In the genomic region with DNA sequence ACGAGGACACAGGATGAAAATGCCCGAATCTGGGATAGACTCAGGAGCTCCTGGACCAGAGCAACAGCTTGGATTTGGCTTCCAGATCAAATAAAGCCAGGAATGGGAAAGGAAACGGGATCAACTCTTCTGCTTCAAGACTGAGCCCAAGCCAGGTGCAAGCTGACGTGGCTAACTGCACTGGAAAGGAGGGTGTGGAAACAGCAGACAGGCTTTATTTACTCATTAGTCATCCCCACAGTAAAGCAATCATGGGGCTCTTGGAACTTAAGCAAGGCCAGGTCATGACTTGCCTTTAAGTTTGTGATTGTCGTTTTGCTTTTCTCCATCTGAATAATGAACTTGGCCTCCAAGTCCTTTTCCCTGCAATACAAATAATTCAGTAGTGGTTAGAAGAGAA, we compare ENCODE assay signal across 1 cellular context.
TF ChIP-seq lines count a peak whose summit lies in the region.

No MANE protein-coding gene starts in this region.

TF ChIP-seq in HepG2, 621 proteins besides CTCF, POLR2A, EP300 and RAD21 (continued from another document and continues in another):
- TF ChIP-seq, protein P1, sequence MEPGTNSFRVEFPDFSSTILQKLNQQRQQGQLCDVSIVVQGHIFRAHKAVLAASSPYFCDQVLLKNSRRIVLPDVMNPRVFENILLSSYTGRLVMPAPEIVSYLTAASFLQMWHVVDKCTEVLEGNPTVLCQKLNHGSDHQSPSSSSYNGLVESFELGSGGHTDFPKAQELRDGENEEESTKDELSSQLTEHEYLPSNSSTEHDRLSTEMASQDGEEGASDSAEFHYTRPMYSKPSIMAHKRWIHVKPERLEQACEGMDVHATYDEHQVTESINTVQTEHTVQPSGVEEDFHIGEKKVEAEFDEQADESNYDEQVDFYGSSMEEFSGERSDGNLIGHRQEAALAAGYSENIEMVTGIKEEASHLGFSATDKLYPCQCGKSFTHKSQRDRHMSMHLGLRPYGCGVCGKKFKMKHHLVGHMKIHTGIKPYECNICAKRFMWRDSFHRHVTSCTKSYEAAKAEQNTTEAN (CRISPR knock-in tag; conservative IDR thresholded peaks at IDR 0.05) = no peak
- TF ChIP-seq ZBTB42 (CRISPR knock-in tag; IDR thresholded peaks at IDR 0.05) (no peak), ZNF260 (CRISPR knock-in tag; IDR thresholded peaks at IDR 0.05; ENCODE audit: borderline replicate concordance, low read depth) (no peak), DMAP1 (CRISPR knock-in tag; IDR thresholded peaks at IDR 0.05) (0 out of 2 replicates have a peak, but pooled peaks have one; percentile 45), CCAR2 (optimal IDR thresholded peaks at IDR 0.05; ENCODE audit: low read depth, low read length) (no peak), ZZZ3 (CRISPR knock-in tag; IDR thresholded peaks at IDR 0.05; ENCODE audit: borderline replicate concordance) (no peak), ZNF121 (CRISPR knock-in tag; IDR thresholded peaks at IDR 0.05) (no peak), SPEN (CRISPR knock-in tag; IDR thresholded peaks at IDR 0.05; ENCODE audit: low read depth) (no peak), SETDB1 (CRISPR knock-in tag; IDR thresholded peaks at IDR 0.05; ENCODE audit: borderline replicate concordance) (no peak), ZNF10 (CRISPR knock-in tag; IDR thresholded peaks at IDR 0.05; ENCODE audit: borderline replicate concordance, low read depth) (no peak), ZNF138 (CRISPR knock-in tag; IDR thresholded peaks at IDR 0.05; ENCODE audit: low read depth) (no peak), FOXK1 (CRISPR knock-in tag; IDR thresholded peaks at IDR 0.05; ENCODE audit: borderline replicate concordance, low read depth) (peak; percentile 73; the same call in 1 of the 2 replicates), RFXANK (CRISPR knock-in tag; IDR thresholded peaks at IDR 0.05) (no peak), CHCHD3 (CRISPR knock-in tag; IDR thresholded peaks at IDR 0.05) (no peak), ETV5 (CRISPR knock-in tag; IDR thresholded peaks at IDR 0.05; ENCODE audit: borderline replicate concordance) (peak; percentile 38; the same call in 1 of the 2 replicates), TBP (CRISPR knock-in tag; IDR thresholded peaks at IDR 0.05) (no peak), ZNF329 (CRISPR knock-in tag; IDR thresholded peaks at IDR 0.05; ENCODE audit: low read depth) (no peak), XBP1 (CRISPR knock-in tag; IDR thresholded peaks at IDR 0.05) (peak; percentile 96), ZNF616 (CRISPR knock-in tag; IDR thresholded peaks at IDR 0.05; ENCODE audit: low read depth) (no peak), AGO1 (IDR thresholded peaks at IDR 0.05; ENCODE audit: low read depth, low read length, poor library complexity, severe bottlenecking) (no peak), ZFP36L2 (CRISPR knock-in tag; IDR thresholded peaks at IDR 0.05) (no peak), BORCS8-MEF2B (CRISPR knock-in tag; IDR thresholded peaks at IDR 0.05) (no peak), MED1 (CRISPR knock-in tag; IDR thresholded peaks at IDR 0.05) (0 out of 2 replicates have a peak, but pooled peaks have one; percentile 36), MTA1 (CRISPR knock-in tag; IDR thresholded peaks at IDR 0.05; ENCODE audit: borderline replicate concordance) (no peak), ATF1 (CRISPR knock-in tag; IDR thresholded peaks at IDR 0.05) (peak; percentile 30; the same call in 1 of the 2 replicates), HIVEP1 (CRISPR knock-in tag; IDR thresholded peaks at IDR 0.05) (no peak), MYC (CRISPR knock-in tag; IDR thresholded peaks at IDR 0.05; ENCODE audit: borderline replicate concordance) (no peak), ZNF180 (CRISPR knock-in tag; IDR thresholded peaks at IDR 0.05; ENCODE audit: borderline replicate concordance, low read depth) (no peak), POLR2AphosphoS5 (IDR thresholded peaks at IDR 0.05; ENCODE audit: low read depth, low read length) (no peak)
- TF ChIP-seq, protein P2, sequence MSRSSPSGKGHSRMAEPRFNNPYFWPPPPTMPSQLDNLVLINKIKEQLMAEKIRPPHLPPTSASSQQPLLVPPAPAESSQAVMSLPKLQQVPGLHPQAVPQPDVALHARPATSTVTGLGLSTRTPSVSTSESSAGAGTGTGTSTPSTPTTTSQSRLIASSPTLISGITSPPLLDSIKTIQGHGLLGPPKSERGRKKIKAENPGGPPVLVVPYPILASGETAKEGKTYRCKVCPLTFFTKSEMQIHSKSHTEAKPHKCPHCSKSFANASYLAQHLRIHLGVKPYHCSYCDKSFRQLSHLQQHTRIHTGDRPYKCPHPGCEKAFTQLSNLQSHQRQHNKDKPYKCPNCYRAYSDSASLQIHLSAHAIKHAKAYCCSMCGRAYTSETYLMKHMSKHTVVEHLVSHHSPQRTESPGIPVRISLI (CRISPR knock-in tag; IDR thresholded peaks at IDR 0.05; ENCODE audit: borderline replicate concordance) = no peak
- TF ChIP-seq, protein P3, sequence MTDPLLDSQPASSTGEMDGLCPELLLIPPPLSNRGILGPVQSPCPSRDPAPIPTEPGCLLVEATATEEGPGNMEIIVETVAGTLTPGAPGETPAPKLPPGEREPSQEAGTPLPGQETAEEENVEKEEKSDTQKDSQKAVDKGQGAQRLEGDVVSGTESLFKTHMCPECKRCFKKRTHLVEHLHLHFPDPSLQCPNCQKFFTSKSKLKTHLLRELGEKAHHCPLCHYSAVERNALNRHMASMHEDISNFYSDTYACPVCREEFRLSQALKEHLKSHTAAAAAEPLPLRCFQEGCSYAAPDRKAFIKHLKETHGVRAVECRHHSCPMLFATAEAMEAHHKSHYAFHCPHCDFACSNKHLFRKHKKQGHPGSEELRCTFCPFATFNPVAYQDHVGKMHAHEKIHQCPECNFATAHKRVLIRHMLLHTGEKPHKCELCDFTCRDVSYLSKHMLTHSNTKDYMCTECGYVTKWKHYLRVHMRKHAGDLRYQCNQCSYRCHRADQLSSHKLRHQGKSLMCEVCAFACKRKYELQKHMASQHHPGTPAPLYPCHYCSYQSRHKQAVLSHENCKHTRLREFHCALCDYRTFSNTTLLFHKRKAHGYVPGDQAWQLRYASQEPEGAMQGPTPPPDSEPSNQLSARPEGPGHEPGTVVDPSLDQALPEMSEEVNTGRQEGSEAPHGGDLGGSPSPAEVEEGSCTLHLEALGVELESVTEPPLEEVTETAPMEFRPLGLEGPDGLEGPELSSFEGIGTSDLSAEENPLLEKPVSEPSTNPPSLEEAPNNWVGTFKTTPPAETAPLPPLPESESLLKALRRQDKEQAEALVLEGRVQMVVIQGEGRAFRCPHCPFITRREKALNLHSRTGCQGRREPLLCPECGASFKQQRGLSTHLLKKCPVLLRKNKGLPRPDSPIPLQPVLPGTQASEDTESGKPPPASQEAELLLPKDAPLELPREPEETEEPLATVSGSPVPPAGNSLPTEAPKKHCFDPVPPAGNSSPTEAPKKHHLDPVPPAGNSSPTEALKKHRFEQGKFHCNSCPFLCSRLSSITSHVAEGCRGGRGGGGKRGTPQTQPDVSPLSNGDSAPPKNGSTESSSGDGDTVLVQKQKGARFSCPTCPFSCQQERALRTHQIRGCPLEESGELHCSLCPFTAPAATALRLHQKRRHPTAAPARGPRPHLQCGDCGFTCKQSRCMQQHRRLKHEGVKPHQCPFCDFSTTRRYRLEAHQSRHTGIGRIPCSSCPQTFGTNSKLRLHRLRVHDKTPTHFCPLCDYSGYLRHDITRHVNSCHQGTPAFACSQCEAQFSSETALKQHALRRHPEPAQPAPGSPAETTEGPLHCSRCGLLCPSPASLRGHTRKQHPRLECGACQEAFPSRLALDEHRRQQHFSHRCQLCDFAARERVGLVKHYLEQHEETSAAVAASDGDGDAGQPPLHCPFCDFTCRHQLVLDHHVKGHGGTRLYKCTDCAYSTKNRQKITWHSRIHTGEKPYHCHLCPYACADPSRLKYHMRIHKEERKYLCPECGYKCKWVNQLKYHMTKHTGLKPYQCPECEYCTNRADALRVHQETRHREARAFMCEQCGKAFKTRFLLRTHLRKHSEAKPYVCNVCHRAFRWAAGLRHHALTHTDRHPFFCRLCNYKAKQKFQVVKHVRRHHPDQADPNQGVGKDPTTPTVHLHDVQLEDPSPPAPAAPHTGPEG (CRISPR knock-in tag; IDR thresholded peaks at IDR 0.05) = no peak
- TF ChIP-seq, protein P4, sequence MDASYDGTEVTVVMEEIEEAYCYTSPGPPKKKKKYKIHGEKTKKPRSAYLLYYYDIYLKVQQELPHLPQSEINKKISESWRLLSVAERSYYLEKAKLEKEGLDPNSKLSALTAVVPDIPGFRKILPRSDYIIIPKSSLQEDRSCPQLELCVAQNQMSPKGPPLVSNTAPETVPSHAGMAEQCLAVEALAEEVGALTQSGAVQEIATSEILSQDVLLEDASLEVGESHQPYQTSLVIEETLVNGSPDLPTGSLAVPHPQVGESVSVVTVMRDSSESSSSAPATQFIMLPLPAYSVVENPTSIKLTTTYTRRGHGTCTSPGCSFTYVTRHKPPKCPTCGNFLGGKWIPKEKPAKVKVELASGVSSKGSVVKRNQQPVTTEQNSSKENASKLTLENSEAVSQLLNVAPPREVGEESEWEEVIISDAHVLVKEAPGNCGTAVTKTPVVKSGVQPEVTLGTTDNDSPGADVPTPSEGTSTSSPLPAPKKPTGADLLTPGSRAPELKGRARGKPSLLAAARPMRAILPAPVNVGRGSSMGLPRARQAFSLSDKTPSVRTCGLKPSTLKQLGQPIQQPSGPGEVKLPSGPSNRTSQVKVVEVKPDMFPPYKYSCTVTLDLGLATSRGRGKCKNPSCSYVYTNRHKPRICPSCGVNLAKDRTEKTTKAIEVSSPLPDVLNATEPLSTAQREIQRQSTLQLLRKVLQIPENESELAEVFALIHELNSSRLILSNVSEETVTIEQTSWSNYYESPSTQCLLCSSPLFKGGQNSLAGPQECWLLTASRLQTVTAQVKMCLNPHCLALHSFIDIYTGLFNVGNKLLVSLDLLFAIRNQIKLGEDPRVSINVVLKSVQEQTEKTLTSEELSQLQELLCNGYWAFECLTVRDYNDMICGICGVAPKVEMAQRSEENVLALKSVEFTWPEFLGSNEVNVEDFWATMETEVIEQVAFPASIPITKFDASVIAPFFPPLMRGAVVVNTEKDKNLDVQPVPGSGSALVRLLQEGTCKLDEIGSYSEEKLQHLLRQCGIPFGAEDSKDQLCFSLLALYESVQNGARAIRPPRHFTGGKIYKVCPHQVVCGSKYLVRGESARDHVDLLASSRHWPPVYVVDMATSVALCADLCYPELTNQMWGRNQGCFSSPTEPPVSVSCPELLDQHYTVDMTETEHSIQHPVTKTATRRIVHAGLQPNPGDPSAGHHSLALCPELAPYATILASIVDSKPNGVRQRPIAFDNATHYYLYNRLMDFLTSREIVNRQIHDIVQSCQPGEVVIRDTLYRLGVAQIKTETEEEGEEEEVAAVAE (CRISPR knock-in tag; IDR thresholded peaks at IDR 0.05; ENCODE audit: borderline replicate concordance) = peak; percentile 72; the same call in 1 of the 2 replicates
- TF ChIP-seq, protein P5, sequence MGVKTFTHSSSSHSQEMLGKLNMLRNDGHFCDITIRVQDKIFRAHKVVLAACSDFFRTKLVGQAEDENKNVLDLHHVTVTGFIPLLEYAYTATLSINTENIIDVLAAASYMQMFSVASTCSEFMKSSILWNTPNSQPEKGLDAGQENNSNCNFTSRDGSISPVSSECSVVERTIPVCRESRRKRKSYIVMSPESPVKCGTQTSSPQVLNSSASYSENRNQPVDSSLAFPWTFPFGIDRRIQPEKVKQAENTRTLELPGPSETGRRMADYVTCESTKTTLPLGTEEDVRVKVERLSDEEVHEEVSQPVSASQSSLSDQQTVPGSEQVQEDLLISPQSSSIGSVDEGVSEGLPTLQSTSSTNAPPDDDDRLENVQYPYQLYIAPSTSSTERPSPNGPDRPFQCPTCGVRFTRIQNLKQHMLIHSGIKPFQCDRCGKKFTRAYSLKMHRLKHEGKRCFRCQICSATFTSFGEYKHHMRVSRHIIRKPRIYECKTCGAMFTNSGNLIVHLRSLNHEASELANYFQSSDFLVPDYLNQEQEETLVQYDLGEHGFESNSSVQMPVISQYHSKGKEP (CRISPR knock-in tag; IDR thresholded peaks at IDR 0.05) = no peak
- TF ChIP-seq, protein P6, sequence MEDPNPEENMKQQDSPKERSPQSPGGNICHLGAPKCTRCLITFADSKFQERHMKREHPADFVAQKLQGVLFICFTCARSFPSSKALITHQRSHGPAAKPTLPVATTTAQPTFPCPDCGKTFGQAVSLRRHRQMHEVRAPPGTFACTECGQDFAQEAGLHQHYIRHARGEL (CRISPR knock-in tag; IDR thresholded peaks at IDR 0.05) = no peak
- TF ChIP-seq, protein P7, sequence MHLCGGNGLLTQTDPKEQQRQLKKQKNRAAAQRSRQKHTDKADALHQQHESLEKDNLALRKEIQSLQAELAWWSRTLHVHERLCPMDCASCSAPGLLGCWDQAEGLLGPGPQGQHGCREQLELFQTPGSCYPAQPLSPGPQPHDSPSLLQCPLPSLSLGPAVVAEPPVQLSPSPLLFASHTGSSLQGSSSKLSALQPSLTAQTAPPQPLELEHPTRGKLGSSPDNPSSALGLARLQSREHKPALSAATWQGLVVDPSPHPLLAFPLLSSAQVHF (CRISPR knock-in tag; IDR thresholded peaks at IDR 0.05) = no peak
- TF ChIP-seq, protein P8, sequence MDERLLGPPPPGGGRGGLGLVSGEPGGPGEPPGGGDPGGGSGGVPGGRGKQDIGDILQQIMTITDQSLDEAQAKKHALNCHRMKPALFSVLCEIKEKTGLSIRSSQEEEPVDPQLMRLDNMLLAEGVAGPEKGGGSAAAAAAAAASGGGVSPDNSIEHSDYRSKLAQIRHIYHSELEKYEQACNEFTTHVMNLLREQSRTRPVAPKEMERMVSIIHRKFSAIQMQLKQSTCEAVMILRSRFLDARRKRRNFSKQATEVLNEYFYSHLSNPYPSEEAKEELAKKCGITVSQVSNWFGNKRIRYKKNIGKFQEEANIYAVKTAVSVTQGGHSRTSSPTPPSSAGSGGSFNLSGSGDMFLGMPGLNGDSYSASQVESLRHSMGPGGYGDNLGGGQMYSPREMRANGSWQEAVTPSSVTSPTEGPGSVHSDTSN (CRISPR knock-in tag; IDR thresholded peaks at IDR 0.05) = no peak
- TF ChIP-seq, protein P9, sequence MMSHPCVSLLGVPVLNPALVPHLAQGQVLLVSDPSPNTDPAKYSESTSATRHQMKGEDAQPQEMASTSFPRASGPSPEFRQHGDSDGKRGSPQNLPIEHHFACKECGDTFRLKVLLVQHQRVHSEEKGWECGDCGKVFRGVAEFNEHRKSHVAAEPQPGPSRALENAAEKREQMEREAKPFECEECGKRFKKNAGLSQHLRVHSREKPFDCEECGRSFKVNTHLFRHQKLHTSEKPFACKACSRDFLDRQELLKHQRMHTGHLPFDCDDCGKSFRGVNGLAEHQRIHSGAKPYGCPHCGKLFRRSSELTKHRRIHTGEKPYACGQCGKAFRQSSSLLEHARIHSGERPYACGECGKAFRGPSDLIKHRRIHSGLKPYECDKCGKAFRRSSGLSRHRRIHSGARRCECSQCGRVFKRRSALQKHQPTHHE (CRISPR knock-in tag; IDR thresholded peaks at IDR 0.05; ENCODE audit: borderline replicate concordance) = no peak
- TF ChIP-seq, protein P10, sequence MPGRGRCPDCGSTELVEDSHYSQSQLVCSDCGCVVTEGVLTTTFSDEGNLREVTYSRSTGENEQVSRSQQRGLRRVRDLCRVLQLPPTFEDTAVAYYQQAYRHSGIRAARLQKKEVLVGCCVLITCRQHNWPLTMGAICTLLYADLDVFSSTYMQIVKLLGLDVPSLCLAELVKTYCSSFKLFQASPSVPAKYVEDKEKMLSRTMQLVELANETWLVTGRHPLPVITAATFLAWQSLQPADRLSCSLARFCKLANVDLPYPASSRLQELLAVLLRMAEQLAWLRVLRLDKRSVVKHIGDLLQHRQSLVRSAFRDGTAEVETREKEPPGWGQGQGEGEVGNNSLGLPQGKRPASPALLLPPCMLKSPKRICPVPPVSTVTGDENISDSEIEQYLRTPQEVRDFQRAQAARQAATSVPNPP (CRISPR knock-in tag; IDR thresholded peaks at IDR 0.05) = no peak
- TF ChIP-seq, protein P11, sequence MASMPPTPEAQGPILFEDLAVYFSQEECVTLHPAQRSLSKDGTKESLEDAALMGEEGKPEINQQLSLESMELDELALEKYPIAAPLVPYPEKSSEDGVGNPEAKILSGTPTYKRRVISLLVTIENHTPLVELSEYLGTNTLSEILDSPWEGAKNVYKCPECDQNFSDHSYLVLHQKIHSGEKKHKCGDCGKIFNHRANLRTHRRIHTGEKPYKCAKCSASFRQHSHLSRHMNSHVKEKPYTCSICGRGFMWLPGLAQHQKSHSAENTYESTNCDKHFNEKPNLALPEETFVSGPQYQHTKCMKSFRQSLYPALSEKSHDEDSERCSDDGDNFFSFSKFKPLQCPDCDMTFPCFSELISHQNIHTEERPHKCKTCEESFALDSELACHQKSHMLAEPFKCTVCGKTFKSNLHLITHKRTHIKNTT (CRISPR knock-in tag; IDR thresholded peaks at IDR 0.05) = no peak
